Comparison of ENCODE assay signal across 1 cellular context in the genomic region with DNA sequence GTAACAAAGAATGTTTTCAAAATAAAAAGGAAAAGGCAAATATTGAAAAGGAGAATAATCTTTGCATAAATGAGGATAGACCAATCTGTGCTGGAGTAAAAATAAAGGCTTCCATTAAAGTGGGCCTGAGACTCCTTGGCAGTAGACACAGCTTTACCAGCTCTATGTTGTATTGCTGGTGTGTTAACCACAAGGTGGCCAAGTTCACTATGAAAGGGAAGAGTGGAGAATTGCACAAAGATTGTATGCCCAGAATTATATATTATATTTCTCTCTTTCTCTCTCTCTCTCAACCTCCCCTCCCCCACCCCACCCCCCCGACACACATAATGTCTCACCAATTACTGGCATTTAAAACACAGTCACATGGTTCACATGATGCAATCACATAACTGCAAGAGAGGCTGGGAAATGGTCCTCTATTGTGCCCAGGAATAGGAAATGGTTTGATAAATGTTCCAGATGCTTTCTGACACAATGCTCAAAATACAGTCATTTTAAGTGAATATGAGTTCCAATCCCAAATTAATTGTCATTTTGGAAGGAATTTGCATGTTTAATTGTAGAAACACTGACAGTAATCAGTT.
TF ChIP-seq lines count a peak whose summit lies in the region.

No MANE protein-coding gene starts in this region.

TF ChIP-seq in HepG2, 621 proteins besides CTCF, POLR2A, EP300 and RAD21 (continued from another document):
- TF ChIP-seq, protein P1, sequence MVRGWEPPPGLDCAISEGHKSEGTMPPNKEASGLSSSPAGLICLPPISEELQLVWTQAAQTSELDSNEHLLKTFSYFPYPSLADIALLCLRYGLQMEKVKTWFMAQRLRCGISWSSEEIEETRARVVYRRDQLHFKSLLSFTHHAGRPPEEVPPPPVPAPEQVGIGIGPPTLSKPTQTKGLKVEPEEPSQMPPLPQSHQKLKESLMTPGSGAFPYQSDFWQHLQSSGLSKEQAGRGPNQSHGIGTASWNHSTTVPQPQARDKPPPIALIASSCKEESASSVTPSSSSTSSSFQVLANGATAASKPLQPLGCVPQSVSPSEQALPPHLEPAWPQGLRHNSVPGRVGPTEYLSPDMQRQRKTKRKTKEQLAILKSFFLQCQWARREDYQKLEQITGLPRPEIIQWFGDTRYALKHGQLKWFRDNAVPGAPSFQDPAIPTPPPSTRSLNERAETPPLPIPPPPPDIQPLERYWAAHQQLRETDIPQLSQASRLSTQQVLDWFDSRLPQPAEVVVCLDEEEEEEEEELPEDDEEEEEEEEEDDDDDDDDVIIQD (CRISPR knock-in tag; IDR thresholded peaks at IDR 0.05; ENCODE audit: low read depth), result no peak
- TF ChIP-seq KDM4B (CRISPR knock-in tag; IDR thresholded peaks at IDR 0.05), result no peak
- TF ChIP-seq ZNF138 (CRISPR knock-in tag; IDR thresholded peaks at IDR 0.05; ENCODE audit: low read depth), result no peak
- TF ChIP-seq ZNF484 (CRISPR knock-in tag; IDR thresholded peaks at IDR 0.05; ENCODE audit: borderline replicate concordance, low read depth), result no peak
- no peak for TF ChIP-seq ARNTL (CRISPR knock-in tag; IDR thresholded peaks at IDR 0.05)
- no peak for TF ChIP-seq SP1 (IDR thresholded peaks at IDR 0.05)
- no peak for TF ChIP-seq SP1 (CRISPR knock-in tag; IDR thresholded peaks at IDR 0.05)
- TF ChIP-seq, protein P2, sequence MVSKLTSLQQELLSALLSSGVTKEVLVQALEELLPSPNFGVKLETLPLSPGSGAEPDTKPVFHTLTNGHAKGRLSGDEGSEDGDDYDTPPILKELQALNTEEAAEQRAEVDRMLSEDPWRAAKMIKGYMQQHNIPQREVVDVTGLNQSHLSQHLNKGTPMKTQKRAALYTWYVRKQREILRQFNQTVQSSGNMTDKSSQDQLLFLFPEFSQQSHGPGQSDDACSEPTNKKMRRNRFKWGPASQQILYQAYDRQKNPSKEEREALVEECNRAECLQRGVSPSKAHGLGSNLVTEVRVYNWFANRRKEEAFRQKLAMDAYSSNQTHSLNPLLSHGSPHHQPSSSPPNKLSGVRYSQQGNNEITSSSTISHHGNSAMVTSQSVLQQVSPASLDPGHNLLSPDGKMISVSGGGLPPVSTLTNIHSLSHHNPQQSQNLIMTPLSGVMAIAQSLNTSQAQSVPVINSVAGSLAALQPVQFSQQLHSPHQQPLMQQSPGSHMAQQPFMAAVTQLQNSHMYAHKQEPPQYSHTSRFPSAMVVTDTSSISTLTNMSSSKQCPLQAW (CRISPR knock-in tag; IDR thresholded peaks at IDR 0.05), result no peak
- no peak for TF ChIP-seq IRF2 (CRISPR knock-in tag; IDR thresholded peaks at IDR 0.05)
- TF ChIP-seq, protein P3, sequence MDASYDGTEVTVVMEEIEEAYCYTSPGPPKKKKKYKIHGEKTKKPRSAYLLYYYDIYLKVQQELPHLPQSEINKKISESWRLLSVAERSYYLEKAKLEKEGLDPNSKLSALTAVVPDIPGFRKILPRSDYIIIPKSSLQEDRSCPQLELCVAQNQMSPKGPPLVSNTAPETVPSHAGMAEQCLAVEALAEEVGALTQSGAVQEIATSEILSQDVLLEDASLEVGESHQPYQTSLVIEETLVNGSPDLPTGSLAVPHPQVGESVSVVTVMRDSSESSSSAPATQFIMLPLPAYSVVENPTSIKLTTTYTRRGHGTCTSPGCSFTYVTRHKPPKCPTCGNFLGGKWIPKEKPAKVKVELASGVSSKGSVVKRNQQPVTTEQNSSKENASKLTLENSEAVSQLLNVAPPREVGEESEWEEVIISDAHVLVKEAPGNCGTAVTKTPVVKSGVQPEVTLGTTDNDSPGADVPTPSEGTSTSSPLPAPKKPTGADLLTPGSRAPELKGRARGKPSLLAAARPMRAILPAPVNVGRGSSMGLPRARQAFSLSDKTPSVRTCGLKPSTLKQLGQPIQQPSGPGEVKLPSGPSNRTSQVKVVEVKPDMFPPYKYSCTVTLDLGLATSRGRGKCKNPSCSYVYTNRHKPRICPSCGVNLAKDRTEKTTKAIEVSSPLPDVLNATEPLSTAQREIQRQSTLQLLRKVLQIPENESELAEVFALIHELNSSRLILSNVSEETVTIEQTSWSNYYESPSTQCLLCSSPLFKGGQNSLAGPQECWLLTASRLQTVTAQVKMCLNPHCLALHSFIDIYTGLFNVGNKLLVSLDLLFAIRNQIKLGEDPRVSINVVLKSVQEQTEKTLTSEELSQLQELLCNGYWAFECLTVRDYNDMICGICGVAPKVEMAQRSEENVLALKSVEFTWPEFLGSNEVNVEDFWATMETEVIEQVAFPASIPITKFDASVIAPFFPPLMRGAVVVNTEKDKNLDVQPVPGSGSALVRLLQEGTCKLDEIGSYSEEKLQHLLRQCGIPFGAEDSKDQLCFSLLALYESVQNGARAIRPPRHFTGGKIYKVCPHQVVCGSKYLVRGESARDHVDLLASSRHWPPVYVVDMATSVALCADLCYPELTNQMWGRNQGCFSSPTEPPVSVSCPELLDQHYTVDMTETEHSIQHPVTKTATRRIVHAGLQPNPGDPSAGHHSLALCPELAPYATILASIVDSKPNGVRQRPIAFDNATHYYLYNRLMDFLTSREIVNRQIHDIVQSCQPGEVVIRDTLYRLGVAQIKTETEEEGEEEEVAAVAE (CRISPR knock-in tag; IDR thresholded peaks at IDR 0.05; ENCODE audit: borderline replicate concordance), result no peak
- no peak for TF ChIP-seq ZNF24 (IDR thresholded peaks at IDR 0.05)
- TF ChIP-seq, protein P4, sequence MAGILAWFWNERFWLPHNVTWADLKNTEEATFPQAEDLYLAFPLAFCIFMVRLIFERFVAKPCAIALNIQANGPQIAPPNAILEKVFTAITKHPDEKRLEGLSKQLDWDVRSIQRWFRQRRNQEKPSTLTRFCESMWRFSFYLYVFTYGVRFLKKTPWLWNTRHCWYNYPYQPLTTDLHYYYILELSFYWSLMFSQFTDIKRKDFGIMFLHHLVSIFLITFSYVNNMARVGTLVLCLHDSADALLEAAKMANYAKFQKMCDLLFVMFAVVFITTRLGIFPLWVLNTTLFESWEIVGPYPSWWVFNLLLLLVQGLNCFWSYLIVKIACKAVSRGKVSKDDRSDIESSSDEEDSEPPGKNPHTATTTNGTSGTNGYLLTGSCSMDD (CRISPR knock-in tag; IDR thresholded peaks at IDR 0.05), result no peak
